Comparison of ENCODE assay signal across 16 cellular contexts in genomic region chr9:108040783-108041182, GRCh38.
A peak's percentile ranks its signal among the peaks of the same experiment; 100 is the strongest.
DNase-seq lines count a peak whose midpoint lies in the region; TF ChIP-seq lines count a peak whose summit lies in the region.
"Had no signal": no experiment of that assay in that cellular context is flagged by ENCODE, and none has a peak within 500 bp of the region (broad histone marks: within the 10 kb centered on the region; RNA-seq: fewer than 3 reads in every experiment).

No MANE protein-coding gene starts in this region.

- 0 out of 2 replicates have a peak, but pooled peaks cover 8% of the 10 kb centered on the region for H3K9me3 ChIP-seq in SK-N-SH
- H3K9me3 ChIP-seq in CD8-positive, alpha-beta memory T cell (ENCODE audit: low read length) = no peaks in the 10 kb centered on the region

- no peak overlapping the region for H2AFZ ChIP-seq in SK-N-SH (ENCODE audit: low read depth)

- no peak overlapping the region for H3K9ac ChIP-seq in SK-N-SH
- H3K9ac ChIP-seq: BLaER1, KMS-11 had no signal

- H3F3A ChIP-seq in SK-N-SH (replicated peaks; ENCODE audit: insufficient read depth) = peaks cover 4% of the 10 kb centered on the region

- H3K9me2 ChIP-seq in SK-N-SH = no peaks in the 10 kb centered on the region

- H3K36me3 Mint-ChIP-seq in CD8-positive, alpha-beta memory T cell = no peaks in the 10 kb centered on the region
- no peaks in the 10 kb centered on the region for H3K36me3 Mint-ChIP-seq in T-helper 2 cell treated with Interferon-gamma antibody and Interleukin-4, amounts not matched to agents 5 μg/mL and 100 μg/mL, for 36 hours (ENCODE audit: low read depth)

- no peak overlapping the region for H3K4me3 Mint-ChIP-seq in CD8-positive, alpha-beta memory T cell
- no peak overlapping the region for H3K4me3 Mint-ChIP-seq in T-helper 2 cell treated with Interferon-gamma antibody and Interleukin-4, amounts not matched to agents 5 μg/mL and 100 μg/mL, for 36 hours
- H3K4me3 Mint-ChIP-seq: activated CD4-positive, alpha-beta T cell treated with anti-CD3 and anti-CD28 coated beads, Interleukin-2, amount 10 ng/mL, durations not matched to agents 24 days and 14 days; activated naive CD8-positive, alpha-beta T cell treated with anti-CD3 and anti-CD28 coated beads, Interleukin-2, amount 50 U/mL, for 24 hours had no signal

- CTCF ChIA-PET in SK-N-SH (lab: Yijun Ruan, JAX) = interaction anchor here (0.7 kb wide), 1 partner anchor 129 kb away, joined by 3 read pairs; no protein-coding TSS in a partner anchor
- CTCF ChIA-PET in CD8-positive, alpha-beta memory T cell (lab: Charles Lee) = no interaction called here

- H3K27me3 Mint-ChIP-seq in CD8-positive, alpha-beta memory T cell = no peaks in the 10 kb centered on the region
- H3K27me3 Mint-ChIP-seq in T-helper 2 cell treated with Interferon-gamma antibody and Interleukin-4, amounts not matched to agents 5 μg/mL and 100 μg/mL, for 36 hours (ENCODE audit: low read depth) = no peaks in the 10 kb centered on the region
- H3K27me3 Mint-ChIP-seq: activated CD4-positive, alpha-beta T cell treated with anti-CD3 and anti-CD28 coated beads, Interleukin-2, amount 10 ng/mL, durations not matched to agents 24 days and 14 days; activated naive CD8-positive, alpha-beta T cell treated with anti-CD3 and anti-CD28 coated beads, Interleukin-2, amount 50 U/mL, for 24 hours had no signal

- H3K36me3 ChIP-seq in SK-N-SH (replicated peaks in 1 of 2; ENCODE audit: control insufficient read depth in 1 of 2, insufficient read depth in 2 of 2, low read length in 1 of 2) = peaks cover 0 to 6% of the 10 kb centered on the region in 2 experiments
- H3K36me3 ChIP-seq in CD8-positive, alpha-beta memory T cell (ENCODE audit: insufficient read depth, low read length) = no peaks in the 10 kb centered on the region
- H3K36me3 ChIP-seq: BLaER1 had no signal

- H3K4me3 ChIP-seq in SK-N-SH (ENCODE audit: low read depth in 2 of 2, low read length in 1 of 2) (no peak overlapping the region), skeletal muscle cell (ENCODE audit: low read depth, low read length) (no peak overlapping the region)
- no peak overlapping the region for H3K4me3 ChIP-seq in CD8-positive, alpha-beta memory T cell (ENCODE audit: low read length)
- H3K4me3 ChIP-seq: BLaER1 had no signal

- no peaks in the 10 kb centered on the region for H3K79me2 ChIP-seq in SK-N-SH (ENCODE audit: insufficient read depth)

- H3K27me3 ChIP-seq in SK-N-SH (ENCODE audit: insufficient read depth) = no peaks in the 10 kb centered on the region
- no peaks in the 10 kb centered on the region for H3K27me3 ChIP-seq in CD8-positive, alpha-beta memory T cell (ENCODE audit: insufficient read depth, low read length, poor library complexity, severe bottlenecking)
- H3K27me3 ChIP-seq: BLaER1 had no signal

- no peaks in the 10 kb centered on the region for H4K20me1 ChIP-seq in SK-N-SH (ENCODE audit: insufficient read depth)
- H4K20me1 ChIP-seq: BLaER1 had no signal

- 17% methylated on average over 1 of the region's 1 CpG for WGBS in SK-N-SH (ENCODE audit: low lambda C conversion rate)

- TF ChIP-seq RAD21 in SK-N-SH (IDR thresholded peaks at IDR 0.05; ENCODE audit: low read length) = no peak

- H3K4me1 Mint-ChIP-seq in CD8-positive, alpha-beta memory T cell = no peaks in the 10 kb centered on the region
- no peaks in the 10 kb centered on the region for H3K4me1 Mint-ChIP-seq in T-helper 2 cell treated with Interferon-gamma antibody and Interleukin-4, amounts not matched to agents 5 μg/mL and 100 μg/mL, for 36 hours (ENCODE audit: low read depth)
- H3K4me1 Mint-ChIP-seq: activated CD4-positive, alpha-beta T cell treated with anti-CD3 and anti-CD28 coated beads, Interleukin-2, amount 10 ng/mL, durations not matched to agents 24 days and 14 days; activated naive CD8-positive, alpha-beta T cell treated with anti-CD3 and anti-CD28 coated beads, Interleukin-2, amount 50 U/mL, for 24 hours had no signal

- no peak for TF ChIP-seq EP300 in SK-N-SH (IDR thresholded peaks at IDR 0.05; ENCODE audit: borderline replicate concordance in 1 of 2, low read depth in 1 of 2, low read length in 1 of 2)

- H3K9me3 Mint-ChIP-seq in CD8-positive, alpha-beta memory T cell = peaks cover 8 to 12% (median 10%) of the 10 kb centered on the region in 5 donors
- peaks cover 11% of the 10 kb centered on the region for H3K9me3 Mint-ChIP-seq in T-helper 2 cell treated with Interferon-gamma antibody and Interleukin-4, amounts not matched to agents 5 μg/mL and 100 μg/mL, for 36 hours

- no peak overlapping the region for H3K27ac ChIP-seq in SK-N-SH (ENCODE audit: low read depth in 2 of 2, low read length in 1 of 2)
- H3K27ac ChIP-seq in CD8-positive, alpha-beta memory T cell (ENCODE audit: low read depth, low read length) = no peak overlapping the region
- H3K27ac ChIP-seq: BLaER1, KMS-11 had no signal

- no peak for TF ChIP-seq CTCF in SK-N-SH (IDR thresholded peaks at IDR 0.05)

- DNase-seq in HCEC 1CT (peak; percentile 51), SK-N-SH (no peak), fibroblast of gingiva (ENCODE audit: low read depth) (peak; percentile 12), skeletal muscle cell (ENCODE audit: low read depth) (peak; percentile 45), DMS153 (lab: John Stamatoyannopoulos, UW) (no peak), SHP77 (lab: John Stamatoyannopoulos, UW) (no peak)
- DNase-seq in CD8-positive, alpha-beta memory T cell = no peak
- DNase-seq in T-helper 2 cell treated with Interferon-gamma antibody and Interleukin-4, amounts not matched to agents 5 μg/mL and 100 μg/mL, for 36 hours (ENCODE audit: low spot score) = no peak
- DNase-seq: activated CD4-positive, alpha-beta T cell treated with anti-CD3 and anti-CD28 coated beads, Interleukin-2, amount 10 ng/mL, durations not matched to agents 24 days and 14 days; activated naive CD8-positive, alpha-beta T cell treated with anti-CD3 and anti-CD28 coated beads, Interleukin-2, amount 50 U/mL, for 24 hours; activated T-cell treated with anti-CD3 and anti-CD28 coated beads, Interleukin-2, amount 50 U/mL, for 1 hour; cortex of kidney; NCI-H526 treated with DMSO at 0.1 percent for 48 hours; RPMI8226 had no signal

- 0 out of 2 replicates have a peak overlapping the region, but pooled peaks have one; percentile 11 for H3K4me2 ChIP-seq in SK-N-SH
- H3K4me2 ChIP-seq: BLaER1, KMS-11 had no signal

- 0 out of 4 replicates have a peak, but pooled peaks cover 0 to 5% of the 10 kb centered on the region in 2 experiments for H3K4me1 ChIP-seq in SK-N-SH (ENCODE audit: control insufficient read depth in 1 of 2, insufficient read depth in 2 of 2, low read depth in 1 of 2, low read length in 1 of 2)
- no peaks in the 10 kb centered on the region for H3K4me1 ChIP-seq in CD8-positive, alpha-beta memory T cell (ENCODE audit: insufficient read depth, low read length)
- H3K4me1 ChIP-seq: BLaER1 had no signal

- H3K27ac Mint-ChIP-seq in CD8-positive, alpha-beta memory T cell = no peak overlapping the region
- no peak overlapping the region for H3K27ac Mint-ChIP-seq in T-helper 2 cell treated with Interferon-gamma antibody and Interleukin-4, amounts not matched to agents 5 μg/mL and 100 μg/mL, for 36 hours
- H3K27ac Mint-ChIP-seq: activated CD4-positive, alpha-beta T cell treated with anti-CD3 and anti-CD28 coated beads, Interleukin-2, amount 10 ng/mL, durations not matched to agents 24 days and 14 days; activated naive CD8-positive, alpha-beta T cell treated with anti-CD3 and anti-CD28 coated beads, Interleukin-2, amount 50 U/mL, for 24 hours had no signal

- POLR2A ChIA-PET in SK-N-SH (lab: Yijun Ruan, JAX) = no interaction called here
- POLR2A ChIA-PET in CD8-positive, alpha-beta memory T cell (lab: Charles Lee) = no interaction called here

TF ChIP-seq in SK-N-SH, 30 proteins besides CTCF, POLR2A, EP300 and RAD21:
- TF ChIP-seq NFIC (IDR thresholded peaks at IDR 0.05; ENCODE audit: borderline replicate concordance) (no peak), CHD2 (IDR thresholded peaks at IDR 0.05; ENCODE audit: low read length, partially characterized antibody) (no peak), FOSL2 (IDR thresholded peaks at IDR 0.05; ENCODE audit: borderline replicate concordance, low read depth) (peak; percentile 21; the same call in 1 of the 2 replicates), GATA2 (CRISPR knock-in tag; IDR thresholded peaks at IDR 0.05) (no peak), NRF1 (IDR thresholded peaks at IDR 0.05; ENCODE audit: low read depth, low read length) (no peak), REST (IDR thresholded peaks at IDR 0.05; ENCODE audit: low read depth, low read length) (no peak)

Comparison
In these comparisons a context has a peak if more than half of its experiments do, and no peak if none do; other contexts are left out.
1. DNase-seq: peak in HCEC 1CT (single experiment), fibroblast of gingiva (single experiment) and skeletal muscle cell (single experiment); none in SK-N-SH (single experiment), DMS153 (single experiment), CD8-positive, alpha-beta memory T cell (0 of 5), T-helper 2 cell treated with Interferon-gamma antibody and Interleukin-4, amounts not matched to agents 5 μg/mL and 100 μg/mL, for 36 hours (single experiment) and SHP77 (0 of 2).